Comparison of ENCODE assay signal across 12 cellular contexts in genomic region chr19:1088419-1089066, GRCh38. TPM values are rescaled to one million over a fixed set of nuclear protein-coding genes. Genes with fewer than 3 reads are reported as not detected.
DNase-seq lines count a peak whose midpoint lies in the region; ATAC-seq and TF ChIP-seq lines count a peak whose summit lies in the region.
"Had no signal": no experiment of that assay in that cellular context is flagged by ENCODE, and none has a peak within 500 bp of the region (broad histone marks: within the 10 kb centered on the region; RNA-seq: fewer than 3 reads in every experiment).

No MANE protein-coding gene starts in this region.

- no peak for DNase-seq in T-helper 1 cell
- DNase-seq in activated CD8-positive, alpha-beta T cell treated with anti-CD3 and anti-CD28 coated beads, Interleukin-2, amount 10 ng/mL, durations not matched to agents 7 days and 5 days: no peak
- peak; percentile 71 for DNase-seq in right atrium auricular region (ENCODE audit: low spot score)
- no peak for DNase-seq in stimulated activated naive CD8-positive, alpha-beta T cell treated with anti-CD3 and anti-CD28 coated beads, Interleukin-15, amount 100 ng/mL, for 72 hours
- no peak for DNase-seq in mesenteric fat pad (ENCODE audit: low spot score)
- DNase-seq: 8988T, foreskin melanocyte, mesenchymal stem cell, NCI-H2029 had no signal

- H3K36me3 ChIP-seq in right atrium auricular region: peaks cover 45% of the 10 kb centered on the region

- H3K4me3 Mint-ChIP-seq in T-helper 1 cell treated with Interleukin-12 subunit alpha and Interleukin-12 subunit beta and Interleukin-4 antibody, amounts not matched to agents 30 μg/mL and 1 μg/mL, for 36 hours: peak overlapping the region; percentile 10
- H3K4me3 Mint-ChIP-seq in activated CD8-positive, alpha-beta T cell treated with anti-CD3 and anti-CD28 coated beads, Interleukin-2, amount 10 ng/mL, durations not matched to agents 7 days and 5 days: peak overlapping the region; percentile 34
- H3K4me3 Mint-ChIP-seq in stimulated activated naive CD8-positive, alpha-beta T cell treated with anti-CD3 and anti-CD28 coated beads, Interleukin-15, amount 100 ng/mL, for 72 hours: peak overlapping the region; percentile 29 to 56

- H3K27ac ChIP-seq in right atrium auricular region: peak overlapping the region; percentile 16 to 66

- H3K9me3 Mint-ChIP-seq in T-helper 1 cell treated with Interleukin-12 subunit alpha and Interleukin-12 subunit beta and Interleukin-4 antibody, amounts not matched to agents 30 μg/mL and 1 μg/mL, for 36 hours: no peaks in the 10 kb centered on the region
- no peaks in the 10 kb centered on the region for H3K9me3 Mint-ChIP-seq in activated CD8-positive, alpha-beta T cell treated with anti-CD3 and anti-CD28 coated beads, Interleukin-2, amount 10 ng/mL, durations not matched to agents 7 days and 5 days (ENCODE audit: insufficient read depth)
- no peaks in the 10 kb centered on the region for H3K9me3 Mint-ChIP-seq in stimulated activated naive CD8-positive, alpha-beta T cell treated with anti-CD3 and anti-CD28 coated beads, Interleukin-15, amount 100 ng/mL, for 72 hours

- H3K9me3 ChIP-seq in right atrium auricular region: no peaks in the 10 kb centered on the region

- peak; percentile 7 for ATAC-seq in activated CD8-positive, alpha-beta T cell treated with anti-CD3 and anti-CD28 coated beads, Interleukin-2, amount 10 ng/mL, durations not matched to agents 7 days and 5 days
- peak; percentile 6 for ATAC-seq in stimulated activated naive CD8-positive, alpha-beta T cell treated with anti-CD3 and anti-CD28 coated beads, Interleukin-15, amount 100 ng/mL, for 72 hours
- ATAC-seq in HG03159 (IDR thresholded peaks at IDR 0.05; ENCODE audit: unreplicated experiment): no peak
- no peak for ATAC-seq in GM18502 (IDR thresholded peaks at IDR 0.05; ENCODE audit: poor library complexity, unreplicated experiment)

- peaks cover 0 to 18% of the 10 kb centered on the region in 2 donors for H3K4me1 ChIP-seq in right atrium auricular region

- POLR2A ChIA-PET in activated CD8-positive, alpha-beta T cell treated with anti-CD3 and anti-CD28 coated beads, Interleukin-2, amount 10 ng/mL, durations not matched to agents 7 days and 5 days (lab: Charles Lee): interaction anchor here (0.8 to 7.4 kb wide), 15 partner anchors 10 to 181 kb away, joined by 3 to 103 read pairs (median 4); partner anchors contain the start of genes ABCA7, ARHGAP45 and CIRBP

- H3K27me3 Mint-ChIP-seq in T-helper 1 cell treated with Interleukin-12 subunit alpha and Interleukin-12 subunit beta and Interleukin-4 antibody, amounts not matched to agents 30 μg/mL and 1 μg/mL, for 36 hours (ENCODE audit: low read depth): no peaks in the 10 kb centered on the region
- H3K27me3 Mint-ChIP-seq in activated CD8-positive, alpha-beta T cell treated with anti-CD3 and anti-CD28 coated beads, Interleukin-2, amount 10 ng/mL, durations not matched to agents 7 days and 5 days (ENCODE audit: low read depth): no peaks in the 10 kb centered on the region
- H3K27me3 Mint-ChIP-seq in stimulated activated naive CD8-positive, alpha-beta T cell treated with anti-CD3 and anti-CD28 coated beads, Interleukin-15, amount 100 ng/mL, for 72 hours: no peaks in the 10 kb centered on the region

- H3K4me3 ChIP-seq in right atrium auricular region: no peak overlapping the region

- peaks cover 24% of the 10 kb centered on the region for H3K4me1 Mint-ChIP-seq in T-helper 1 cell treated with Interleukin-12 subunit alpha and Interleukin-12 subunit beta and Interleukin-4 antibody, amounts not matched to agents 30 μg/mL and 1 μg/mL, for 36 hours (ENCODE audit: low read depth)
- H3K4me1 Mint-ChIP-seq in activated CD8-positive, alpha-beta T cell treated with anti-CD3 and anti-CD28 coated beads, Interleukin-2, amount 10 ng/mL, durations not matched to agents 7 days and 5 days (ENCODE audit: low read depth): peaks cover 77% of the 10 kb centered on the region
- H3K4me1 Mint-ChIP-seq in stimulated activated naive CD8-positive, alpha-beta T cell treated with anti-CD3 and anti-CD28 coated beads, Interleukin-15, amount 100 ng/mL, for 72 hours: peaks cover 100% of the 10 kb centered on the region

- no peaks in the 10 kb centered on the region for H3K27me3 ChIP-seq in right atrium auricular region

- H3K27ac Mint-ChIP-seq in T-helper 1 cell treated with Interleukin-12 subunit alpha and Interleukin-12 subunit beta and Interleukin-4 antibody, amounts not matched to agents 30 μg/mL and 1 μg/mL, for 36 hours: peak overlapping the region; percentile 55
- peak overlapping the region; percentile 83 for H3K27ac Mint-ChIP-seq in activated CD8-positive, alpha-beta T cell treated with anti-CD3 and anti-CD28 coated beads, Interleukin-2, amount 10 ng/mL, durations not matched to agents 7 days and 5 days
- peak overlapping the region in 1 of 2 donors; percentile 94 for H3K27ac Mint-ChIP-seq in stimulated activated naive CD8-positive, alpha-beta T cell treated with anti-CD3 and anti-CD28 coated beads, Interleukin-15, amount 100 ng/mL, for 72 hours

- CTCF ChIA-PET in activated CD8-positive, alpha-beta T cell treated with anti-CD3 and anti-CD28 coated beads, Interleukin-2, amount 10 ng/mL, durations not matched to agents 7 days and 5 days (lab: Charles Lee): interaction anchor here (0.6 to 4.3 kb wide), 10 partner anchors 12 to 122 kb away, joined by 3 to 25 read pairs (median 3); partner anchors contain the start of genes ABCA7, ARHGAP45 and RNU6-2

- peaks cover 23% of the 10 kb centered on the region for H3K36me3 Mint-ChIP-seq in T-helper 1 cell treated with Interleukin-12 subunit alpha and Interleukin-12 subunit beta and Interleukin-4 antibody, amounts not matched to agents 30 μg/mL and 1 μg/mL, for 36 hours (ENCODE audit: low read depth)
- H3K36me3 Mint-ChIP-seq in activated CD8-positive, alpha-beta T cell treated with anti-CD3 and anti-CD28 coated beads, Interleukin-2, amount 10 ng/mL, durations not matched to agents 7 days and 5 days (ENCODE audit: low read depth): peaks cover 52% of the 10 kb centered on the region

- TF ChIP-seq CTCF in right atrium auricular region (IDR thresholded peaks at IDR 0.05): no peak

RNA-seq across cellular contexts. Expression of gene POLR2E, which starts 6.6 kb away (rescaled TPM):
- total RNA-seq in activated CD8-positive, alpha-beta T cell treated with anti-CD3 and anti-CD28 coated beads, Interleukin-2, amount 10 ng/mL, durations not matched to agents 7 days and 5 days: 100 to 1,000 TPM; 176 to 177 TPM
- 100 to 1,000 TPM; 149 to 252 TPM for total RNA-seq in right atrium auricular region
- 205 TPM for total RNA-seq in mesenteric fat pad

RNA-seq across cellular contexts. Expression of gene GPX4, which starts 15.3 kb away (rescaled TPM):
- 100 to 1,000 TPM; 174 to 177 TPM for total RNA-seq in activated CD8-positive, alpha-beta T cell treated with anti-CD3 and anti-CD28 coated beads, Interleukin-2, amount 10 ng/mL, durations not matched to agents 7 days and 5 days
- 100 to 1,000 TPM; 404 to 529 TPM for total RNA-seq in right atrium auricular region
- total RNA-seq in mesenteric fat pad: 920 TPM

RNA-seq across cellular contexts. Expression of gene ARHGAP45, which starts 21.6 kb away (rescaled TPM):
- total RNA-seq in activated CD8-positive, alpha-beta T cell treated with anti-CD3 and anti-CD28 coated beads, Interleukin-2, amount 10 ng/mL, durations not matched to agents 7 days and 5 days: 100 to 1,000 TPM; 433 to 445 TPM
- 10 to 100 TPM in 1 of 2 donors, 1 to 10 TPM in 1; 5.2 to 12.8 TPM for total RNA-seq in right atrium auricular region
- total RNA-seq in mesenteric fat pad: 25.5 TPM

RNA-seq across cellular contexts. Expression of gene ABCA7, which starts 48.6 kb away (rescaled TPM):
- total RNA-seq in activated CD8-positive, alpha-beta T cell treated with anti-CD3 and anti-CD28 coated beads, Interleukin-2, amount 10 ng/mL, durations not matched to agents 7 days and 5 days: 10 to 100 TPM; 76.6 to 77.5 TPM
- 1 to 10 TPM; 4.8 to 5.9 TPM for total RNA-seq in right atrium auricular region
- 19.9 TPM for total RNA-seq in mesenteric fat pad

Comparison
In these comparisons a context has a peak if more than half of its experiments do, and no peak if none do; other contexts are left out.
1. ATAC-seq: peak in activated CD8-positive, alpha-beta T cell treated with anti-CD3 and anti-CD28 coated beads, Interleukin-2, amount 10 ng/mL, durations not matched to agents 7 days and 5 days (single experiment) and stimulated activated naive CD8-positive, alpha-beta T cell treated with anti-CD3 and anti-CD28 coated beads, Interleukin-15, amount 100 ng/mL, for 72 hours (single experiment); none in HG03159 (single experiment) and GM18502 (single experiment).
2. RNA of gene ARHGAP45, which starts 21.6 kb away (total RNA-seq): 433 to 445 TPM in activated CD8-positive, alpha-beta T cell treated with anti-CD3 and anti-CD28 coated beads, Interleukin-2, amount 10 ng/mL, durations not matched to agents 7 days and 5 days; 25.5 TPM in mesenteric fat pad (single experiment) and 5.2 to 12.8 TPM in right atrium auricular region; every median in the first group is over 10 times any median in the second.
3. Peak in every context shown above with its lines, with median percentiles within 50 percentile points of each other: H3K4me3 Mint-ChIP-seq.